ENCODE assay signal across 18 cellular contexts in the genomic region with DNA sequence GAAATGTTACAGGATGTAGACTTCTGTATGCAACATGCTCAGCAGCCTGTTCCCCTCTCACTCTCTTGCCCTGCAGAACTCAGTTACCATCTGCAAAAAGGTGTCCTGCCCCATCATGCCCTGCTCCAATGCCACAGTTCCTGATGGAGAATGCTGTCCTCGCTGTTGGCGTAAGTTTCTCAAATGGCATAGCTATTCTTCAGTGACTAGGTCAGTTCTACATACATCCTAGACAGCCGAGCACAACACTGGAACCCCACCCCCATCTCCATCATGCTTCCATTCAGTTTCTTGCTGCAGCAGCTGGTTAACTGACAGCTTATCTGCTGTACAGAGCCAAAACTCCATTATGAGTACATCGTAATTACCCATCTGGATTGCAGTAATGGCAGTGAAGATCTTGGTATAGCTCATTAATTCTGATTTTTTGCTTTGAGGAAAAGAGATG. TPM values are rescaled to one million over a fixed set of nuclear protein-coding genes. Genes with fewer than 3 reads are reported as not detected.
A peak's percentile ranks its signal among the peaks of the same experiment; 100 is the strongest.
DNase-seq lines count a peak whose midpoint lies in the region; ATAC-seq and TF ChIP-seq lines count a peak whose summit lies in the region.
"Had no signal": no experiment of that assay in that cellular context is flagged by ENCODE, and none has a peak within 500 bp of the region (broad histone marks: within the 10 kb centered on the region; RNA-seq: fewer than 3 reads in every experiment).

No MANE protein-coding gene starts in this region.

- 94% methylated on average over 4 of the region's 4 CpGs for WGBS in mesenchymal stem cell

- H3K23ac ChIP-seq in mesenchymal stem cell (ENCODE audit: low read length in 2 of 2), result no peak overlapping the region

- peak overlapping the region; percentile 67 to 86 for H3K27ac Mint-ChIP-seq in natural killer cell
- no peak overlapping the region for H3K27ac Mint-ChIP-seq in natural killer cell treated with Interleukin-12 subunit alpha and Interleukin-12 subunit beta and Interleukin-15 and Interleukin-18, amount 100 ng/mL, for 72 hours
- H3K27ac Mint-ChIP-seq: activated CD8-positive, alpha-beta T cell treated with anti-CD3 and anti-CD28 coated beads for 36 hours; activated naive CD4-positive, alpha-beta T cell treated with anti-CD3 and anti-CD28 coated beads, Interleukin-2, amount 50 U/mL, for 24 hours; dendritic cell treated with granulocyte-macrophage colony-stimulating factor and Interleukin-4, amounts not matched to agents 40 ng/mL and 50 ng/mL, for 4 days; mesothelial cell of epicardium had no signal

- peak overlapping the region; percentile 18 for H3K27ac ChIP-seq in mesenchymal stem cell (ENCODE audit: low read length, poor library complexity, severe bottlenecking)
- H3K27ac ChIP-seq: thyroid gland had no signal

- intact Hi-C loops in natural killer cell (cut with micrococcal nuclease) (loop anchor here (2.0 to 10.0 kb wide), 2 partner anchors 37 to 1111 kb away; no protein-coding TSS in a partner anchor), left cardiac atrium (cut with DNase I) (loop anchor here in 1 of 2 donors (10.0 kb wide), 1 partner anchor 271 kb away; no protein-coding TSS in a partner anchor)

- H3K36me3 ChIP-seq in mesenchymal stem cell (ENCODE audit: control insufficient read depth in 1 of 2, insufficient read depth in 2 of 2, low read depth in 1 of 2, low read length in 2 of 2), result peaks cover 55 to 82% of the 10 kb centered on the region in 2 experiments

- H2BK120ac ChIP-seq in mesenchymal stem cell (ENCODE audit: low read depth, low read length), result no peak overlapping the region

- H2BK5ac ChIP-seq in mesenchymal stem cell (ENCODE audit: low read depth, low read length, poor library complexity, severe bottlenecking), result no peak overlapping the region

- peaks cover 25% of the 10 kb centered on the region for H3K4me1 ChIP-seq in mesenchymal stem cell (ENCODE audit: control insufficient read depth, insufficient read depth, low read depth, low read length)

- no peak for DNase-seq in natural killer cell
- DNase-seq in natural killer cell treated with Interleukin-12 subunit alpha and Interleukin-12 subunit beta and Interleukin-15 and Interleukin-18, amount 100 ng/mL, for 72 hours (ENCODE audit: low spot score), result no peak
- peak; percentile 58 for DNase-seq in dermis blood vessel endothelial cell
- peak; percentile 27 for DNase-seq in mesenchymal stem cell
- DNase-seq in germinal center (ENCODE audit: low spot score), result no peak
- DNase-seq in activated CD4-positive, alpha-beta T cell treated with anti-CD3 and anti-CD28 coated beads, Interleukin-2, amount 50 U/mL, for 48 hours, result no peak
- no peak for DNase-seq in left cardiac atrium
- DNase-seq in NCI-H510A treated with DMSO at 0.1 percent for 48 hours (lab: John Stamatoyannopoulos, UW), result no peak
- DNase-seq: activated CD8-positive, alpha-beta T cell treated with anti-CD3 and anti-CD28 coated beads for 36 hours; DND-41; hippocampal formation; KBM-7; NCI-H2081; thyroid gland had no signal

- H3K4me3 ChIP-seq in mesenchymal stem cell (ENCODE audit: insufficient read depth in 1 of 2, low read depth in 1 of 2, low read length in 2 of 2), result peak overlapping the region; percentile 29 to 88
- H3K4me3 ChIP-seq: right atrium auricular region, thyroid gland had no signal

- H3K36me3 Mint-ChIP-seq in natural killer cell, result peaks cover 23% of the 10 kb centered on the region
- no peaks in the 10 kb centered on the region for H3K36me3 Mint-ChIP-seq in natural killer cell treated with Interleukin-12 subunit alpha and Interleukin-12 subunit beta and Interleukin-15 and Interleukin-18, amount 100 ng/mL, for 72 hours
- H3K36me3 Mint-ChIP-seq: activated naive CD4-positive, alpha-beta T cell treated with anti-CD3 and anti-CD28 coated beads, Interleukin-2, amount 50 U/mL, for 24 hours had no signal

- peak overlapping the region in 1 of 2 experiments; percentile 18 for H3K18ac ChIP-seq in mesenchymal stem cell (ENCODE audit: low read depth in 1 of 2, low read length in 2 of 2)

- no peaks in the 10 kb centered on the region for H3K9me3 Mint-ChIP-seq in natural killer cell
- no peaks in the 10 kb centered on the region for H3K9me3 Mint-ChIP-seq in natural killer cell treated with Interleukin-12 subunit alpha and Interleukin-12 subunit beta and Interleukin-15 and Interleukin-18, amount 100 ng/mL, for 72 hours
- H3K9me3 Mint-ChIP-seq: activated CD8-positive, alpha-beta T cell treated with anti-CD3 and anti-CD28 coated beads for 36 hours; activated naive CD4-positive, alpha-beta T cell treated with anti-CD3 and anti-CD28 coated beads, Interleukin-2, amount 50 U/mL, for 24 hours; dendritic cell treated with granulocyte-macrophage colony-stimulating factor and Interleukin-4, amounts not matched to agents 40 ng/mL and 50 ng/mL, for 4 days; mesothelial cell of epicardium had no signal

- H3K4me2 ChIP-seq in mesenchymal stem cell (ENCODE audit: low read length, poor library complexity, severe bottlenecking), result peak overlapping the region; percentile 69

- H2BK15ac ChIP-seq in mesenchymal stem cell (ENCODE audit: low read depth, poor library complexity, severe bottlenecking), result no peak overlapping the region

- H2AFZ ChIP-seq in mesenchymal stem cell (ENCODE audit: low read depth, low read length), result no peak overlapping the region

- no peaks in the 10 kb centered on the region for H3K27me3 Mint-ChIP-seq in natural killer cell (ENCODE audit: low read depth in 2 of 2)
- peaks cover 4 to 6% of the 10 kb centered on the region in 2 donors for H3K27me3 Mint-ChIP-seq in natural killer cell treated with Interleukin-12 subunit alpha and Interleukin-12 subunit beta and Interleukin-15 and Interleukin-18, amount 100 ng/mL, for 72 hours

- TF ChIP-seq CTCF in natural killer cell (IDR thresholded peaks at IDR 0.05), result no peak

- ATAC-seq in natural killer cell (peak in 2 of 3 donors; percentile 9 to 29), left cardiac atrium (no peak)
- ATAC-seq in natural killer cell treated with Interleukin-12 subunit alpha and Interleukin-12 subunit beta and Interleukin-15 and Interleukin-18, amount 100 ng/mL, for 72 hours, result no peak
- ATAC-seq: activated CD8-positive, alpha-beta T cell treated with anti-CD3 and anti-CD28 coated beads for 36 hours had no signal

- H3K9me3 ChIP-seq in mesenchymal stem cell (ENCODE audit: control insufficient read depth, low read length), result no peaks in the 10 kb centered on the region
- H3K9me3 ChIP-seq: right atrium auricular region, thyroid gland had no signal

- H3K4ac ChIP-seq in mesenchymal stem cell (ENCODE audit: low read depth in 1 of 2, low read length in 2 of 2), result no peak overlapping the region

- H4K91ac ChIP-seq in mesenchymal stem cell (ENCODE audit: low read length), result no peak overlapping the region

- peak overlapping the region in 1 of 2 experiments; percentile 69 for H3K14ac ChIP-seq in mesenchymal stem cell (ENCODE audit: low read length in 2 of 2)

- H3K9ac ChIP-seq in mesenchymal stem cell (ENCODE audit: low read length), result peak overlapping the region; percentile 61

- no peak overlapping the region for H3K4me3 Mint-ChIP-seq in natural killer cell
- no peak overlapping the region for H3K4me3 Mint-ChIP-seq in natural killer cell treated with Interleukin-12 subunit alpha and Interleukin-12 subunit beta and Interleukin-15 and Interleukin-18, amount 100 ng/mL, for 72 hours
- H3K4me3 Mint-ChIP-seq: activated CD8-positive, alpha-beta T cell treated with anti-CD3 and anti-CD28 coated beads for 36 hours; activated naive CD4-positive, alpha-beta T cell treated with anti-CD3 and anti-CD28 coated beads, Interleukin-2, amount 50 U/mL, for 24 hours; dendritic cell treated with granulocyte-macrophage colony-stimulating factor and Interleukin-4, amounts not matched to agents 40 ng/mL and 50 ng/mL, for 4 days; mesothelial cell of epicardium had no signal

- H3K79me1 ChIP-seq in mesenchymal stem cell (replicated peaks; ENCODE audit: low read length, poor library complexity, severe bottlenecking), result no peaks in the 10 kb centered on the region

- no peak overlapping the region for H2BK12ac ChIP-seq in mesenchymal stem cell (ENCODE audit: low read length in 2 of 2)

- peaks cover 47 to 58% of the 10 kb centered on the region in 2 donors for H3K4me1 Mint-ChIP-seq in natural killer cell
- peaks cover 25 to 31% of the 10 kb centered on the region in 2 donors for H3K4me1 Mint-ChIP-seq in natural killer cell treated with Interleukin-12 subunit alpha and Interleukin-12 subunit beta and Interleukin-15 and Interleukin-18, amount 100 ng/mL, for 72 hours (ENCODE audit: low read depth in 2 of 2)

- H4K8ac ChIP-seq in mesenchymal stem cell (ENCODE audit: low read length), result no peak overlapping the region

- no peak overlapping the region for H2AK5ac ChIP-seq in mesenchymal stem cell (ENCODE audit: low read length, severe bottlenecking)

- no peaks in the 10 kb centered on the region for H3K27me3 ChIP-seq in mesenchymal stem cell (ENCODE audit: control insufficient read depth in 1 of 2, insufficient read depth in 1 of 2, low read length in 2 of 2)
- H3K27me3 ChIP-seq: right atrium auricular region, thyroid gland had no signal

RNA-seq across cellular contexts. Expression of a gene that starts 4.5 kb away (rescaled TPM):
- total RNA-seq in natural killer cell (10 to 100 TPM; 27.1 to 43.3 (median 38.3) TPM), dermis blood vessel endothelial cell (7,970 and 9,720 TPM in 2 replicates), left cardiac atrium (100 to 1,000 TPM in 1 of 2 donors, 10 to 100 TPM in 1; 43.9 to 551 TPM)
- under 1 TPM; 0.31 to 0.38 TPM for total RNA-seq in natural killer cell treated with Interleukin-12 subunit alpha and Interleukin-12 subunit beta and Interleukin-15 and Interleukin-18, amount 100 ng/mL, for 72 hours
- polyA plus RNA-seq in mesenchymal stem cell (2013, experiment 1 of 2), result 229 TPM
- polyA plus RNA-seq in mesenchymal stem cell (2013, experiment 2 of 2), result 221 TPM

Comparison
In these comparisons a context has a peak if more than half of its experiments do, and no peak if none do; other contexts are left out.
1. ATAC-seq: peak in natural killer cell (2 of 3); none in natural killer cell treated with Interleukin-12 subunit alpha and Interleukin-12 subunit beta and Interleukin-15 and Interleukin-18, amount 100 ng/mL, for 72 hours (0 of 2) and left cardiac atrium (0 of 2).
2. H3K27ac Mint-ChIP-seq: peak in natural killer cell (2 of 2); none in natural killer cell treated with Interleukin-12 subunit alpha and Interleukin-12 subunit beta and Interleukin-15 and Interleukin-18, amount 100 ng/mL, for 72 hours (0 of 2).
3. RNA of a gene that starts 4.5 kb away (total RNA-seq): 7,970 to 9,720 TPM in dermis blood vessel endothelial cell, 43.9 to 551 TPM in left cardiac atrium and 27.1 to 43.3 TPM in natural killer cell; 0.31 to 0.38 TPM in natural killer cell treated with Interleukin-12 subunit alpha and Interleukin-12 subunit beta and Interleukin-15 and Interleukin-18, amount 100 ng/mL, for 72 hours; every median in the first group is over 10 times any median in the second.
4. DNase-seq: peak in dermis blood vessel endothelial cell (single experiment) and mesenchymal stem cell (single experiment); none in natural killer cell (single experiment), natural killer cell treated with Interleukin-12 subunit alpha and Interleukin-12 subunit beta and Interleukin-15 and Interleukin-18, amount 100 ng/mL, for 72 hours (single experiment), germinal center (single experiment), activated CD4-positive, alpha-beta T cell treated with anti-CD3 and anti-CD28 coated beads, Interleukin-2, amount 50 U/mL, for 48 hours (0 of 2), left cardiac atrium (single experiment) and NCI-H510A treated with DMSO at 0.1 percent for 48 hours (single experiment).